In the genomic region with DNA sequence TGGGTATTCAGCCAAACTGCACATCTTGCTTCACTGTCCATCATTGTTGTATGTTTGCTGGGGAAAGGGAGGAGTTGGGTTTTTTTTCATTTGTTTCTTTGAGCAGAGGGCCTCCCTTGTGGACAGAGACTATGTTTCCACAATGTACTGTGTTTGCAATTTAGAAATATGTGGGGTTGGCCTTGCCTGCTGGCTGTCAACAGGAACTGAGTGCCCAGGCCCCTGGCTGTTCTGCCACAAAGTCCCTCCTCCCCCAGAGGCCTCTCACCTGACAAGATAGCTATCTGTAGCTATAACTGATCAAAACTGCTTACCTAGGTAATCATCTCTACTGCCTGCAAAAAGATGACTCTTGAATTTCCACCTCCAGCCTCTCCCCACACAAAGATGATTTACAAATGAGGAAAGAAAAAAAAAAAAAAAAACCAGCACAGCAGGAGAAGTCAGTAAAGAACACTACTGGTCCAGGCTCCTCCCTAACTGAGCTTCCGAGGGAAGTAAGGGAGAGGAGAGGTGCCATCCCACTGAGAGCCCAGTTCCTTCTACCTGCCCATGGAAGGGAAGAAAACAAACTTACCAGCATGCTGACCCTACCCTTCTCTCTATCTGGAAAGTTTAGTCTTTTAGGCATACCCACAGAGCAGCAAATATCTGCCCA, we compare ENCODE assay signal across 10 cellular contexts.
A peak's percentile ranks its signal among the peaks of the same experiment; 100 is the strongest.
DNase-seq lines count a peak whose midpoint lies in the region; ATAC-seq and TF ChIP-seq lines count a peak whose summit lies in the region.
"Had no signal": no experiment of that assay in that cellular context is flagged by ENCODE, and none has a peak within 500 bp of the region (broad histone marks: within the 10 kb centered on the region; RNA-seq: fewer than 3 reads in every experiment).

No MANE protein-coding gene starts in this region.

- no peaks in the 10 kb centered on the region for H3K9me3 Mint-ChIP-seq in type B pancreatic cell

- ATAC-seq in HG03442 (IDR thresholded peaks at IDR 0.05; ENCODE audit: unreplicated experiment) (peak; percentile 34), left colon (no peak), aorta (ENCODE audit: low FRiP score) (no peak)

- 63 to 72% methylated on average over 1 of the region's 1 CpG for WGBS in aorta, 2 donors

- peak overlapping the region; percentile 92 for H3K27ac Mint-ChIP-seq in type B pancreatic cell

- DNase-seq in cardiac muscle cell (ENCODE audit: low read depth in 1 of 2, low spot score in 1 of 2) = peak in 1 of 2 donors; percentile 27
- DNase-seq in left ventricle myocardium inferior = no peak
- no peak for DNase-seq in type B pancreatic cell (ENCODE audit: extremely low spot score, unreplicated experiment)
- no peak for DNase-seq in AML-193 (lab: John Stamatoyannopoulos, UW)
- no peak for DNase-seq in left colon
- DNase-seq in aorta = no peak
- DNase-seq: GOT3, NCI-H146 had no signal

- peaks cover 45% of the 10 kb centered on the region for H3K4me1 ChIP-seq in cardiac muscle cell (ENCODE audit: low read depth)
- peaks cover 58% of the 10 kb centered on the region for H3K4me1 ChIP-seq in left ventricle myocardium inferior
- H3K4me1 ChIP-seq in aorta (ENCODE audit: control insufficient read depth in 1 of 2, insufficient read depth in 2 of 2, low read length in 2 of 2) = no peaks in the 10 kb centered on the region

- H3K9me3 ChIP-seq in cardiac muscle cell (ENCODE audit: low read depth) (no peaks in the 10 kb centered on the region), left ventricle myocardium inferior (replicated peaks) (no peaks in the 10 kb centered on the region), aorta (ENCODE audit: control insufficient read depth, low read length) (no peaks in the 10 kb centered on the region)

- intact Hi-C loops in left ventricle myocardium inferior (cut with micrococcal nuclease) (no loop called here), left colon (cut with DNase I, micrococcal nuclease) (no loop called here), aorta (cut with DNase I) (no loop called here)

- H3K4me3 ChIP-seq in cardiac muscle cell (no peak overlapping the region), left ventricle myocardium inferior (no peak overlapping the region), aorta (ENCODE audit: low read length in 2 of 2) (no peak overlapping the region)

- H3K4me1 Mint-ChIP-seq in type B pancreatic cell (ENCODE audit: unreplicated experiment) = peaks cover 7% of the 10 kb centered on the region

- H3K4me3 Mint-ChIP-seq in type B pancreatic cell = peak overlapping the region; percentile 46

- H3K36me3 ChIP-seq in cardiac muscle cell (no peaks in the 10 kb centered on the region), left ventricle myocardium inferior (no peaks in the 10 kb centered on the region), aorta (ENCODE audit: control insufficient read depth in 1 of 2, insufficient read depth in 2 of 2, low read length in 1 of 2) (peaks cover 0 to 3% of the 10 kb centered on the region in 2 donors)

- TF ChIP-seq CTCF in cardiac muscle cell (IDR thresholded peaks at IDR 0.05; ENCODE audit: low read depth, low read length) = no peak
- no peak for TF ChIP-seq CTCF in left ventricle myocardium inferior (IDR thresholded peaks at IDR 0.05; ENCODE audit: borderline replicate concordance)
- no peak for TF ChIP-seq CTCF in type B pancreatic cell (conservative IDR thresholded peaks at IDR 0.05)

- H3K27ac ChIP-seq in cardiac muscle cell (peak overlapping the region; percentile 21), left ventricle myocardium inferior (replicated peaks) (no peak overlapping the region), cingulate gyrus (ENCODE audit: low read depth, low read length) (peak overlapping the region; percentile 75), aorta (ENCODE audit: low read depth in 1 of 2, low read length in 2 of 2) (no peak overlapping the region)

- H3K27me3 Mint-ChIP-seq in type B pancreatic cell = no peaks in the 10 kb centered on the region

- no peaks in the 10 kb centered on the region for H3K27me3 ChIP-seq in cardiac muscle cell
- H3K27me3 ChIP-seq in left ventricle myocardium inferior (ENCODE audit: low read depth) = no peaks in the 10 kb centered on the region
- no peaks in the 10 kb centered on the region for H3K27me3 ChIP-seq in aorta (ENCODE audit: control insufficient read depth in 1 of 2, insufficient read depth in 2 of 2, low read length in 1 of 2)

- H3K36me3 Mint-ChIP-seq in type B pancreatic cell = no peaks in the 10 kb centered on the region

Comparison
In these comparisons a context has a peak if more than half of its experiments do, and no peak if none do; other contexts are left out.
1. H3K27ac ChIP-seq: peak in cardiac muscle cell (single experiment) and cingulate gyrus (single experiment); none in left ventricle myocardium inferior (single experiment) and aorta (0 of 2).